8 cellular contexts compared by ENCODE assay signal in the genomic region with DNA sequence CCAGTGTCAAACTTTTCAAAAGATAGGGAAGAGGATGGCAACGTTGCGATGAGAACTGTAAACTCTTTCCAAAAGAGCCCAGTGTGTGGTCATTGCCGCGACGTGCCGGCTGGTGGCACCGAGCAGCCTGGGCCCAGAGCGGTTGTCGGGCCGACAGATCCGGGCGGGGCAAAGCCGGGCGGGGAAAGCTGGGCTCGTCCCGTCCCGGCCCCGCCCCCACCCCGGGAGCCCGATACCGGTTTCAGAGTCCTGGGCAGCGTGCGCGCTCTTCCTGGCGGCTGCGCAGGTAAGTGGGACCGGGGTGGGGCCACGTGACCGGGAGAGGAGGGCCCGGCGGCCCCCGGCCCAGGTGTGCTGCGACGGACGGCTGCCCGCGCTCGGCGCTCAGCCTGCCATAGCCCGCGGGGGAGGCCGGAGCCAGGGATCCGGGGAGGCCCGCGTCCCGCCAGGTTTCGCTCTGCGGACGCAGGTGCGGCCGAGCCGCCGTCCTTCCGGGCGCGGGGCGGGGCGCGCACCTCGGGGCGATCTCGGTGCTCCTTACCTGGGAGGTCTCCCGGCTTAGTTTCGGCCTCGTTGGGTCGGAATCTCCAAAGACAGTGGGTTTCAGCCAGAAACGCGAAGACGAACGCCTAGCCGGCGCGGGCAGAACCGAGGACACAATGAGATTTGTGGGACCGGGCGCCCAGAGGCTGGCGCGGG. TPM values are rescaled to one million over a fixed set of nuclear protein-coding genes. Genes with fewer than 3 reads are reported as not detected.
DNase-seq lines count a peak whose midpoint lies in the region; ATAC-seq and TF ChIP-seq lines count a peak whose summit lies in the region.

A gene with protein sequence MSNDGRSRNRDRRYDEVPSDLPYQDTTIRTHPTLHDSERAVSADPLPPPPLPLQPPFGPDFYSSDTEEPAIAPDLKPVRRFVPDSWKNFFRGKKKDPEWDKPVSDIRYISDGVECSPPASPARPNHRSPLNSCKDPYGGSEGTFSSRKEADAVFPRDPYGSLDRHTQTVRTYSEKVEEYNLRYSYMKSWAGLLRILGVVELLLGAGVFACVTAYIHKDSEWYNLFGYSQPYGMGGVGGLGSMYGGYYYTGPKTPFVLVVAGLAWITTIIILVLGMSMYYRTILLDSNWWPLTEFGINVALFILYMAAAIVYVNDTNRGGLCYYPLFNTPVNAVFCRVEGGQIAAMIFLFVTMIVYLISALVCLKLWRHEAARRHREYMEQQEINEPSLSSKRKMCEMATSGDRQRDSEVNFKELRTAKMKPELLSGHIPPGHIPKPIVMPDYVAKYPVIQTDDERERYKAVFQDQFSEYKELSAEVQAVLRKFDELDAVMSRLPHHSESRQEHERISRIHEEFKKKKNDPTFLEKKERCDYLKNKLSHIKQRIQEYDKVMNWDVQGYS (plus strand): TSS at position 232 of the 699 bp plus-strand sequence. CDS start 4,270 bp downstream, outside the sequence.

- no peaks in the 10 kb centered on the region for H3K9me1 ChIP-seq in IMR-90 (ENCODE audit: insufficient read depth, low read length)

- H3K36me3 Mint-ChIP-seq in activated B cell treated with CpG ODN at 0.5 μM for 24 hours (ENCODE audit: low read depth): peaks cover 31% of the 10 kb centered on the region

- TF ChIP-seq RAD21 in IMR-90 (IDR thresholded peaks at IDR 0.05; ENCODE audit: low read length): peak; percentile 43

- peak within 1 kb of the TSS; percentile 69 for H3K4me3 Mint-ChIP-seq in activated B cell treated with CpG ODN at 0.5 μM for 24 hours

- peaks cover 8% of the 10 kb centered on the region for H3K4me1 Mint-ChIP-seq in activated B cell treated with CpG ODN at 0.5 μM for 24 hours

- no peak within 1 kb of the TSS for H2BK120ac ChIP-seq in IMR-90 (ENCODE audit: low read depth, low read length)

- H3K9ac ChIP-seq in IMR-90 (ENCODE audit: low read depth, low read length): no peak within 1 kb of the TSS; the same call in 1 of the 2 replicates

- H3K36me3 ChIP-seq in IMR-90 (ENCODE audit: control insufficient read depth, insufficient read depth, low read length) (peaks cover 5% of the 10 kb centered on the region), HAP-1 (replicated peaks) (peaks cover 29% of the 10 kb centered on the region)

- no peaks in the 10 kb centered on the region for H3K79me1 ChIP-seq in IMR-90 (ENCODE audit: low read depth in 1 of 2, low read length in 2 of 2)

- H4K20me1 ChIP-seq in IMR-90 (ENCODE audit: insufficient read depth, low read length): no peaks in the 10 kb centered on the region

- TF ChIP-seq POLR2A in IMR-90 (IDR thresholded peaks at IDR 0.05; ENCODE audit: low read depth, low read length): no peak

- H3K4me1 ChIP-seq in IMR-90 (ENCODE audit: control insufficient read depth, insufficient read depth, low read length) (no peaks in the 10 kb centered on the region), HAP-1 (no peaks in the 10 kb centered on the region)

- H2BK20ac ChIP-seq in IMR-90 (ENCODE audit: low read depth, low read length): no peak within 1 kb of the TSS

- no peak within 1 kb of the TSS for H4K91ac ChIP-seq in IMR-90 (ENCODE audit: insufficient read depth, low read depth, low read length)

- peak within 1 kb of the TSS; percentile 44 for H2AK9ac ChIP-seq in IMR-90 (replicated peaks; ENCODE audit: low read depth, low read length, poor library complexity)

- no peak within 1 kb of the TSS for H4K5ac ChIP-seq in IMR-90 (ENCODE audit: low read depth, low read length)

- no TSS peak for BruUV-seq in IMR-90 (replicated peaks; lab: Mats Ljungman, UMichigan)

- intact Hi-C loops in IMR-90 (cut with micrococcal nuclease): no loop called here
- intact Hi-C loops in activated B cell treated with CpG ODN at 0.5 μM for 24 hours (cut with micrococcal nuclease): loop anchor here (1.0 kb wide), 1 partner anchor 322 kb away; no protein-coding TSS in a partner anchor

- H3K4me3 ChIP-seq in IMR-90 (ENCODE audit: insufficient read depth, low read depth, low read length) (peak within 1 kb of the TSS; percentile 43), coronary artery (peak within 1 kb of the TSS; percentile 80), HAP-1 (no peak within 1 kb of the TSS)

- no peaks in the 10 kb centered on the region for H3K9me3 ChIP-seq in IMR-90 (ENCODE audit: control insufficient read depth, insufficient read depth, low read length)
- no peaks in the 10 kb centered on the region for H3K9me3 ChIP-seq in HAP-1

- H3K27me3 Mint-ChIP-seq in activated B cell treated with CpG ODN at 0.5 μM for 24 hours: no peaks in the 10 kb centered on the region

- in situ Hi-C loops in ACHN (cut with HindIII; ENCODE audit: low pct_ligation_motif_present, low pct_unique_long_range_greater_than_20kb, low sequenced_read_pairs) (no loop called here), IMR-90 (cut with MboI; ENCODE audit: low sequenced_read_pairs) (no loop called here), HAP-1 (cut with MboI; ENCODE audit: low sequenced_read_pairs) (no loop called here)

- no peaks in the 10 kb centered on the region for H3K9me3 Mint-ChIP-seq in activated B cell treated with CpG ODN at 0.5 μM for 24 hours

- 26% methylated on average over 31 of the region's 78 CpGs; no CpG with 5 or more reads in 1 of the 2 experiments for WGBS in IMR-90 (ENCODE audit: extremely low coverage in 2 of 2, insufficient read length in 1 of 2), 2 experiments

- H3K27ac Mint-ChIP-seq in activated B cell treated with CpG ODN at 0.5 μM for 24 hours: no peak within 1 kb of the TSS

- H3K27me3 ChIP-seq in IMR-90 (ENCODE audit: control insufficient read depth, insufficient read depth, low read length) (no peaks in the 10 kb centered on the region), HAP-1 (ENCODE audit: low read depth) (no peaks in the 10 kb centered on the region)

- CTCF ChIA-PET in IMR-90 (lab: Yijun Ruan, JAX) (no interaction called here), activated B cell treated with CpG ODN at 0.5 μM for 24 hours (lab: Charles Lee) (no interaction called here)

- POLR2A ChIA-PET in IMR-90 (lab: Charles Lee; ENCODE audit: unreplicated experiment) (no interaction called here), activated B cell treated with CpG ODN at 0.5 μM for 24 hours (lab: Charles Lee) (no interaction called here)

- H3K4ac ChIP-seq in IMR-90 (ENCODE audit: low read depth, low read length): no peak within 1 kb of the TSS

- H3K4me2 ChIP-seq in IMR-90 (ENCODE audit: low read depth, low read length): peak within 1 kb of the TSS; percentile 44

- H4K8ac ChIP-seq in IMR-90 (ENCODE audit: low read depth in 2 of 2, low read length in 2 of 2): no peak within 1 kb of the TSS

- no peak within 1 kb of the TSS for H3K18ac ChIP-seq in IMR-90 (ENCODE audit: low read depth, low read length)

- ATAC-seq in GM18907 (IDR thresholded peaks at IDR 0.05; ENCODE audit: unreplicated experiment) (peak; percentile 58), IMR-90 (ENCODE audit: low read depth) (peak; percentile 99), activated B cell treated with CpG ODN at 0.5 μM for 24 hours (ENCODE audit: low read depth) (peak; percentile 87)

- dilution Hi-C loops in IMR-90 (cut with HindIII; ENCODE audit: low sequenced_read_pairs, unreplicated experiment): no loop called here

- peak within 1 kb of the TSS; percentile 88 for H2AFZ ChIP-seq in IMR-90 (replicated peaks; ENCODE audit: low read length, poor library complexity)

- no peak within 1 kb of the TSS for H2AK5ac ChIP-seq in IMR-90 (ENCODE audit: low read depth, low read length)

- no peak within 1 kb of the TSS for H3K23ac ChIP-seq in IMR-90 (ENCODE audit: low read depth, low read length)

- DNase-seq in ACHN (peak; percentile 69), IMR-90 (peak; percentile 6), activated B cell treated with CpG ODN at 0.5 μM for 24 hours (peak; percentile 33), coronary artery (ENCODE audit: low spot score) (no peak), kidney glomerular epithelial cell (lab: John Stamatoyannopoulos, UW) (peak; percentile 48), HAP-1 (ENCODE audit: low spot score in 2 of 2) (no peak)
- DNase-seq in stimulated activated CD4-positive, alpha-beta T cell treated with anti-CD3 and anti-CD28 coated beads, Interleukin-1b, Interleukin-23, amount 100 ng/mL, for 48 hours: peak; percentile 36

- H3K14ac ChIP-seq in IMR-90 (replicated peaks; ENCODE audit: low read depth, low read length): no peak within 1 kb of the TSS

- H2BK15ac ChIP-seq in IMR-90 (ENCODE audit: low read depth, low read length): no peak within 1 kb of the TSS

- H2BK5ac ChIP-seq in IMR-90 (ENCODE audit: low read depth, low read length, poor library complexity, severe bottlenecking): no peak within 1 kb of the TSS

- TF ChIP-seq CTCF in IMR-90 (conservative IDR thresholded peaks at IDR 0.05; ENCODE audit: low read depth, low read length) (peak; percentile 34), activated B cell treated with CpG ODN at 0.5 μM for 24 hours (IDR thresholded peaks at IDR 0.05) (no peak), coronary artery (IDR thresholded peaks at IDR 0.05) (no peak)

- H3K56ac ChIP-seq in IMR-90 (ENCODE audit: extremely low read depth, insufficient read depth, low read length): no peak within 1 kb of the TSS

- H3K27ac ChIP-seq in IMR-90 (ENCODE audit: insufficient read depth, low read length): no peak within 1 kb of the TSS
- no peak within 1 kb of the TSS for H3K27ac ChIP-seq in coronary artery

TF ChIP-seq in IMR-90, 13 proteins besides CTCF, POLR2A, EP300 and RAD21 (continues in another document):
- TF ChIP-seq, protein P1, sequence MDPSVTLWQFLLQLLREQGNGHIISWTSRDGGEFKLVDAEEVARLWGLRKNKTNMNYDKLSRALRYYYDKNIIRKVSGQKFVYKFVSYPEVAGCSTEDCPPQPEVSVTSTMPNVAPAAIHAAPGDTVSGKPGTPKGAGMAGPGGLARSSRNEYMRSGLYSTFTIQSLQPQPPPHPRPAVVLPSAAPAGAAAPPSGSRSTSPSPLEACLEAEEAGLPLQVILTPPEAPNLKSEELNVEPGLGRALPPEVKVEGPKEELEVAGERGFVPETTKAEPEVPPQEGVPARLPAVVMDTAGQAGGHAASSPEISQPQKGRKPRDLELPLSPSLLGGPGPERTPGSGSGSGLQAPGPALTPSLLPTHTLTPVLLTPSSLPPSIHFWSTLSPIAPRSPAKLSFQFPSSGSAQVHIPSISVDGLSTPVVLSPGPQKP (IDR thresholded peaks at IDR 0.05; ENCODE audit: borderline replicate concordance, low read depth, low read length): no peak
- no peak for TF ChIP-seq RCOR1 (IDR thresholded peaks at IDR 0.05; ENCODE audit: insufficient replicate concordance, low read length)
- TF ChIP-seq CEBPB (IDR thresholded peaks at IDR 0.05; ENCODE audit: low read depth, low read length): no peak
- no peak for TF ChIP-seq BHLHE40 (IDR thresholded peaks at IDR 0.05; ENCODE audit: low read depth, low read length)

RNA-seq across cellular contexts. Expression of the gene that starts here (rescaled TPM):
- total RNA-seq in IMR-90 (2012; rRNA removed) (0.54 and 0.83 TPM in 2 replicates), activated B cell treated with CpG ODN at 0.5 μM for 24 hours (1.2 and 1.6 TPM in 2 replicates)
- 0.29 and 0.51 TPM in 2 replicates for polyA plus RNA-seq in IMR-90 (2012; rRNA removed)
- polyA plus RNA-seq in IMR-90 (2012; cell fraction: cytosol; rRNA removed): 0.15 and 0.41 TPM in 2 replicates
- 0.05 and 0.24 TPM in 2 replicates for polyA plus RNA-seq in IMR-90 (2012; cell fraction: nucleus; rRNA removed; ENCODE audit: low replicate concordance)

Comparison
In these comparisons a context has a peak if more than half of its experiments do, and no peak if none do; other contexts are left out.
1. Peak in DNase-seq, ATAC-seq, H3K4me3 ChIP-seq and H3K4me2 ChIP-seq in IMR-90; RNA of the gene not detected or under 1 TPM.
2. DNase-seq: peak in ACHN (single experiment), activated B cell treated with CpG ODN at 0.5 μM for 24 hours (single experiment), kidney glomerular epithelial cell (single experiment) and stimulated activated CD4-positive, alpha-beta T cell treated with anti-CD3 and anti-CD28 coated beads, Interleukin-1b, Interleukin-23, amount 100 ng/mL, for 48 hours (single experiment); none in coronary artery (single experiment) and HAP-1 (0 of 2).
3. Peak in every context shown above with its lines, with median percentiles within 50 percentile points of each other: ATAC-seq.